In genomic region chr6:25180630-25181375, GRCh38 we compare ENCODE assay signal across 25 cellular contexts.
A peak's percentile ranks its signal among the peaks of the same experiment; 100 is the strongest.
DNase-seq lines count a peak whose midpoint lies in the region; ATAC-seq and TF ChIP-seq lines count a peak whose summit lies in the region.
"Had no signal": no experiment of that assay in that cellular context is flagged by ENCODE, and none has a peak within 500 bp of the region (broad histone marks: within the 10 kb centered on the region; RNA-seq: fewer than 3 reads in every experiment).

No MANE protein-coding gene starts in this region.

- WGBS in GM23248 (ENCODE audit: low coverage in 1 of 2, low lambda C conversion rate in 2 of 2, missing lambda C conversion rate in 2 of 2), 2 experiments, result 98 to 100% methylated on average over 10 to 12 of the region's 12 CpGs
- 38 to 76% methylated on average over 12 of the region's 12 CpGs for WGBS in lung, 2 donors

- H3K27ac ChIP-seq in GM23248 (no peak overlapping the region), lung (ENCODE audit: low read depth in 1 of 2, low read length in 1 of 2) (no peak overlapping the region)
- H3K27ac ChIP-seq: HL-60 had no signal

- DNase-seq in GM23248, result no peak
- no peak for DNase-seq in lung (ENCODE audit: low spot score)
- no peak for DNase-seq in stimulated activated effector memory CD8-positive, alpha-beta T cell treated with anti-CD3 and anti-CD28 coated beads, Interleukin-12 subunit alpha, Interleukin-12 subunit beta, amount 100 ng/mL, for 72 hours (ENCODE audit: low spot score in 2 of 2)
- DNase-seq in NCI-H2029 treated with DMSO at 0.1 percent for 48 hours (lab: John Stamatoyannopoulos, UW), result no peak
- no peak for DNase-seq in NCI-H1417 (lab: John Stamatoyannopoulos, UW)
- no peak for DNase-seq in HUDEP-2 (lab: John Stamatoyannopoulos, UW; ENCODE audit: unreplicated experiment in 76 of 76)
- DNase-seq in stimulated activated naive B cell treated with anti-CD40 and anti-IgM and Interleukin-4, amounts not matched to agents 10 μg/mL and 1 μg/mL and 100 μg/mL, for 72 hours, result no peak
- DNase-seq: activated CD4-positive, alpha-beta T cell treated with anti-CD3 and anti-CD28 coated beads for 36 hours; activated naive CD8-positive, alpha-beta T cell treated with anti-CD3 and anti-CD28 coated beads for 36 hours; effector CD4-positive, alpha-beta T cell; gastrocnemius medialis; kidney; mammary epithelial cell; naive B cell; NCI-H1105 treated with DMSO at 0.1 percent for 48 hours; SHP77 treated with DMSO at 0.1 percent for 48 hours; stimulated activated CD4-positive, alpha-beta T cell treated with anti-CD3 and anti-CD28 coated beads, Interleukin-1b, Interleukin-23, amount 100 ng/mL, for 48 hours; T-cell had no signal

- in situ Hi-C loops in GM23248 (cut with MboI), result no loop called here

- no peaks in the 10 kb centered on the region for H3K27me3 ChIP-seq in GM23248 (replicated peaks; ENCODE audit: insufficient read depth)
- no peaks in the 10 kb centered on the region for H3K27me3 ChIP-seq in lung (ENCODE audit: control insufficient read depth, insufficient read depth)
- H3K27me3 ChIP-seq: BLaER1 treated with 17β-estradiol and CSF1 and Interleukin-3, amounts not matched to agents 10 nM and 100 nM; gastrocnemius medialis had no signal

- no peaks in the 10 kb centered on the region for H3K79me2 ChIP-seq in GM23248 (ENCODE audit: insufficient read depth)

- no peak overlapping the region for H3K4me3 Mint-ChIP-seq in T-helper 1 cell treated with Interleukin-12 subunit alpha and Interleukin-12 subunit beta and Interleukin-4 antibody, amounts not matched to agents 30 μg/mL and 1 μg/mL, for 36 hours
- no peak overlapping the region for H3K4me3 Mint-ChIP-seq in stimulated activated effector memory CD8-positive, alpha-beta T cell treated with anti-CD3 and anti-CD28 coated beads, Interleukin-12 subunit alpha, Interleukin-12 subunit beta, amount 100 ng/mL, for 72 hours
- no peak overlapping the region for H3K4me3 Mint-ChIP-seq in stimulated activated naive B cell treated with anti-CD40 and anti-IgM and Interleukin-4, amounts not matched to agents 10 μg/mL and 1 μg/mL and 100 μg/mL, for 72 hours
- H3K4me3 Mint-ChIP-seq: activated CD4-positive, alpha-beta T cell treated with anti-CD3 and anti-CD28 coated beads for 36 hours; activated naive CD8-positive, alpha-beta T cell treated with anti-CD3 and anti-CD28 coated beads for 36 hours; activated T-helper 17 cell treated with anti-CD3 and anti-CD28 coated beads, Interleukin-2, amount 50 U/mL, for 72 hours; IgD-negative memory B cell; naive B cell; stimulated activated naive CD8-positive, alpha-beta T cell treated with anti-CD3 and anti-CD28 coated beads, Interleukin-15, Interleukin-2, amounts not matched to agents 100 ng/mL and 50 ng/mL, for 24 hours; T-cell had no signal

- H3K9ac ChIP-seq in GM23248, result no peak overlapping the region
- H3K9ac ChIP-seq: BLaER1 treated with 17β-estradiol and CSF1 and Interleukin-3, amounts not matched to agents 10 nM and 100 nM had no signal

- no peaks in the 10 kb centered on the region for H3K9me3 Mint-ChIP-seq in T-helper 1 cell treated with Interleukin-12 subunit alpha and Interleukin-12 subunit beta and Interleukin-4 antibody, amounts not matched to agents 30 μg/mL and 1 μg/mL, for 36 hours
- H3K9me3 Mint-ChIP-seq in stimulated activated effector memory CD8-positive, alpha-beta T cell treated with anti-CD3 and anti-CD28 coated beads, Interleukin-12 subunit alpha, Interleukin-12 subunit beta, amount 100 ng/mL, for 72 hours, result no peaks in the 10 kb centered on the region
- H3K9me3 Mint-ChIP-seq in stimulated activated naive B cell treated with anti-CD40 and anti-IgM and Interleukin-4, amounts not matched to agents 10 μg/mL and 1 μg/mL and 100 μg/mL, for 72 hours, result no peaks in the 10 kb centered on the region
- H3K9me3 Mint-ChIP-seq: activated naive CD8-positive, alpha-beta T cell treated with anti-CD3 and anti-CD28 coated beads for 36 hours; activated T-helper 17 cell treated with anti-CD3 and anti-CD28 coated beads, Interleukin-2, amount 50 U/mL, for 72 hours; naive B cell; stimulated activated naive CD8-positive, alpha-beta T cell treated with anti-CD3 and anti-CD28 coated beads, Interleukin-15, Interleukin-2, amounts not matched to agents 100 ng/mL and 50 ng/mL, for 24 hours; T-cell had no signal

- H3K9me2 ChIP-seq in GM23248 (ENCODE audit: insufficient read depth), result no peaks in the 10 kb centered on the region

- peaks cover 50% of the 10 kb centered on the region for H3K4me1 Mint-ChIP-seq in T-helper 1 cell treated with Interleukin-12 subunit alpha and Interleukin-12 subunit beta and Interleukin-4 antibody, amounts not matched to agents 30 μg/mL and 1 μg/mL, for 36 hours (ENCODE audit: low read depth)
- H3K4me1 Mint-ChIP-seq in stimulated activated effector memory CD8-positive, alpha-beta T cell treated with anti-CD3 and anti-CD28 coated beads, Interleukin-12 subunit alpha, Interleukin-12 subunit beta, amount 100 ng/mL, for 72 hours, result peaks cover 46% of the 10 kb centered on the region
- H3K4me1 Mint-ChIP-seq in stimulated activated naive B cell treated with anti-CD40 and anti-IgM and Interleukin-4, amounts not matched to agents 10 μg/mL and 1 μg/mL and 100 μg/mL, for 72 hours, result peaks cover 4 to 12% of the 10 kb centered on the region in 2 donors

- peak overlapping the region; percentile 12 for H3K27ac Mint-ChIP-seq in T-helper 1 cell treated with Interleukin-12 subunit alpha and Interleukin-12 subunit beta and Interleukin-4 antibody, amounts not matched to agents 30 μg/mL and 1 μg/mL, for 36 hours
- H3K27ac Mint-ChIP-seq in stimulated activated effector memory CD8-positive, alpha-beta T cell treated with anti-CD3 and anti-CD28 coated beads, Interleukin-12 subunit alpha, Interleukin-12 subunit beta, amount 100 ng/mL, for 72 hours, result no peak overlapping the region
- no peak overlapping the region for H3K27ac Mint-ChIP-seq in stimulated activated naive B cell treated with anti-CD40 and anti-IgM and Interleukin-4, amounts not matched to agents 10 μg/mL and 1 μg/mL and 100 μg/mL, for 72 hours
- H3K27ac Mint-ChIP-seq: activated CD4-positive, alpha-beta T cell treated with anti-CD3 and anti-CD28 coated beads for 36 hours; activated naive CD8-positive, alpha-beta T cell treated with anti-CD3 and anti-CD28 coated beads for 36 hours; activated T-helper 17 cell treated with anti-CD3 and anti-CD28 coated beads, Interleukin-2, amount 50 U/mL, for 72 hours; stimulated activated naive CD8-positive, alpha-beta T cell treated with anti-CD3 and anti-CD28 coated beads, Interleukin-15, Interleukin-2, amounts not matched to agents 100 ng/mL and 50 ng/mL, for 24 hours; T-cell had no signal

- H3K36me3 Mint-ChIP-seq in T-helper 1 cell treated with Interleukin-12 subunit alpha and Interleukin-12 subunit beta and Interleukin-4 antibody, amounts not matched to agents 30 μg/mL and 1 μg/mL, for 36 hours (ENCODE audit: low read depth), result no peaks in the 10 kb centered on the region
- no peaks in the 10 kb centered on the region for H3K36me3 Mint-ChIP-seq in stimulated activated effector memory CD8-positive, alpha-beta T cell treated with anti-CD3 and anti-CD28 coated beads, Interleukin-12 subunit alpha, Interleukin-12 subunit beta, amount 100 ng/mL, for 72 hours
- H3K36me3 Mint-ChIP-seq in stimulated activated naive B cell treated with anti-CD40 and anti-IgM and Interleukin-4, amounts not matched to agents 10 μg/mL and 1 μg/mL and 100 μg/mL, for 72 hours, result no peaks in the 10 kb centered on the region
- H3K36me3 Mint-ChIP-seq: IgD-negative memory B cell, T-cell had no signal

- H3K4me2 ChIP-seq in GM23248 (ENCODE audit: unreplicated experiment), result no peak overlapping the region

- no peak for TF ChIP-seq CTCF in lung (IDR thresholded peaks at IDR 0.05; ENCODE audit: control extremely low read depth, extremely low read depth)

- H3K27me3 Mint-ChIP-seq in T-helper 1 cell treated with Interleukin-12 subunit alpha and Interleukin-12 subunit beta and Interleukin-4 antibody, amounts not matched to agents 30 μg/mL and 1 μg/mL, for 36 hours (ENCODE audit: low read depth), result no peaks in the 10 kb centered on the region
- H3K27me3 Mint-ChIP-seq in stimulated activated naive B cell treated with anti-CD40 and anti-IgM and Interleukin-4, amounts not matched to agents 10 μg/mL and 1 μg/mL and 100 μg/mL, for 72 hours, result peaks cover 4 to 13% of the 10 kb centered on the region in 2 donors
- H3K27me3 Mint-ChIP-seq: activated CD4-positive, alpha-beta T cell treated with anti-CD3 and anti-CD28 coated beads for 36 hours; activated T-helper 17 cell treated with anti-CD3 and anti-CD28 coated beads, Interleukin-2, amount 50 U/mL, for 72 hours had no signal

- H2AFZ ChIP-seq in GM23248, result 0 out of 2 replicates have a peak overlapping the region, but pooled peaks have one; percentile 12

- peaks cover 19% of the 10 kb centered on the region for H3F3A ChIP-seq in GM23248 (ENCODE audit: insufficient read depth)

- H4K20me1 ChIP-seq in GM23248 (ENCODE audit: insufficient read depth), result no peaks in the 10 kb centered on the region
- H4K20me1 ChIP-seq: BLaER1 treated with 17β-estradiol and CSF1 and Interleukin-3, amounts not matched to agents 10 nM and 100 nM had no signal

- H3K36me3 ChIP-seq in GM23248 (ENCODE audit: low read depth) (no peaks in the 10 kb centered on the region), lung (ENCODE audit: control insufficient read depth in 2 of 2, insufficient read depth in 2 of 2, low read length in 2 of 2) (no peaks in the 10 kb centered on the region)
- H3K36me3 ChIP-seq: BLaER1 treated with 17β-estradiol and CSF1 and Interleukin-3, amounts not matched to agents 10 nM and 100 nM; gastrocnemius medialis had no signal

- no peak overlapping the region for H3K4me3 ChIP-seq in GM23248
- H3K4me3 ChIP-seq in lung, result no peak overlapping the region
- H3K4me3 ChIP-seq: BLaER1 treated with 17β-estradiol and CSF1 and Interleukin-3, amounts not matched to agents 10 nM and 100 nM; gastrocnemius medialis had no signal

- H3K4me1 ChIP-seq in GM23248 (ENCODE audit: insufficient read depth), result peaks cover 31% of the 10 kb centered on the region
- H3K4me1 ChIP-seq in lung (ENCODE audit: control insufficient read depth in 2 of 2, insufficient read depth in 2 of 2, low read length in 2 of 2), result peaks cover 0 to 3% of the 10 kb centered on the region in 2 donors
- H3K4me1 ChIP-seq: gastrocnemius medialis had no signal

- H3K9me3 ChIP-seq in GM23248 (ENCODE audit: low read depth) (no peaks in the 10 kb centered on the region), lung (ENCODE audit: control insufficient read depth in 2 of 2, insufficient read depth in 1 of 2, low read length in 1 of 2) (no peaks in the 10 kb centered on the region)
- H3K9me3 ChIP-seq: gastrocnemius medialis had no signal

- ATAC-seq in lung (ENCODE audit: insufficient read depth, low FRiP score), result peak; percentile 37
- ATAC-seq in stimulated activated effector memory CD8-positive, alpha-beta T cell treated with anti-CD3 and anti-CD28 coated beads, Interleukin-12 subunit alpha, Interleukin-12 subunit beta, amount 100 ng/mL, for 72 hours, result peak; percentile 80
- ATAC-seq in stimulated activated naive B cell treated with anti-CD40 and anti-IgM and Interleukin-4, amounts not matched to agents 10 μg/mL and 1 μg/mL and 100 μg/mL, for 72 hours (replicated peaks), result no peak
- ATAC-seq: activated T-helper 17 cell treated with anti-CD3 and anti-CD28 coated beads, Interleukin-2, amount 50 U/mL, for 72 hours; gastrocnemius medialis; sciatic nerve; T-cell had no signal

Comparison
In these comparisons a context has a peak if more than half of its experiments do, and no peak if none do; other contexts are left out.
1. ATAC-seq: peak in lung (single experiment) and stimulated activated effector memory CD8-positive, alpha-beta T cell treated with anti-CD3 and anti-CD28 coated beads, Interleukin-12 subunit alpha, Interleukin-12 subunit beta, amount 100 ng/mL, for 72 hours (single experiment); none in stimulated activated naive B cell treated with anti-CD40 and anti-IgM and Interleukin-4, amounts not matched to agents 10 μg/mL and 1 μg/mL and 100 μg/mL, for 72 hours (0 of 2).